8 cellular contexts compared by ENCODE assay signal in genomic region chr6:149942461-149942829, GRCh38. TPM values are rescaled to one million over a fixed set of nuclear protein-coding genes. Genes with fewer than 3 reads are reported as not detected.
DNase-seq lines count a peak whose midpoint lies in the region; ATAC-seq, FAIRE-seq and TF ChIP-seq lines count a peak whose summit lies in the region.

No MANE protein-coding gene starts in this region.

- H3K36me3 ChIP-seq in astrocyte (ENCODE audit: insufficient read depth, low read length) (no peaks in the 10 kb centered on the region), transverse colon (no peaks in the 10 kb centered on the region)

- peak overlapping the region; percentile 83 for H3K9ac ChIP-seq in astrocyte (ENCODE audit: low read length)

- peak overlapping the region; percentile 89 for H3K4me3 Mint-ChIP-seq in activated naive CD4-positive, alpha-beta T cell treated with anti-CD3 and anti-CD28 coated beads for 36 hours
- H3K4me3 Mint-ChIP-seq in astrocyte (ENCODE audit: unreplicated experiment): peak overlapping the region; percentile 92

- no peak overlapping the region for H3K27ac Mint-ChIP-seq in activated naive CD4-positive, alpha-beta T cell treated with anti-CD3 and anti-CD28 coated beads for 36 hours
- no peak overlapping the region for H3K27ac Mint-ChIP-seq in astrocyte (ENCODE audit: unreplicated experiment)

- no peak for FAIRE-seq in astrocyte (lab: Jason Lieb, UNC)

- no peak for TF ChIP-seq EP300 in transverse colon (IDR thresholded peaks at IDR 0.05; ENCODE audit: low read depth)

- peaks cover 10% of the 10 kb centered on the region for H3K4me1 ChIP-seq in astrocyte (ENCODE audit: insufficient read depth, low read length)
- peaks cover 13 to 29% (median 25%) of the 10 kb centered on the region in 4 donors for H3K4me1 ChIP-seq in transverse colon

- H3K9me3 Mint-ChIP-seq in activated naive CD4-positive, alpha-beta T cell treated with anti-CD3 and anti-CD28 coated beads for 36 hours: no peaks in the 10 kb centered on the region
- peaks cover 10% of the 10 kb centered on the region for H3K9me3 Mint-ChIP-seq in astrocyte (ENCODE audit: unreplicated experiment)

- in situ Hi-C loops in transverse colon (cut with MboI; ENCODE audit: low pct_ligation_motif_present in 1 of 4, low pct_unique_long_range_greater_than_20kb in 1 of 4, low sequenced_read_pairs in 3 of 4): loop anchor here in 2 of 4 donors (10.0 kb wide), 1 partner anchor 52 kb away; no protein-coding TSS in a partner anchor

- H3K27ac ChIP-seq in astrocyte (ENCODE audit: low read depth, low read length): peak overlapping the region; percentile 62
- H3K27ac ChIP-seq in transverse colon: no peak overlapping the region

- H3K4me3 ChIP-seq in astrocyte (ENCODE audit: insufficient read depth, low read depth, low read length) (peak overlapping the region; percentile 70), transverse colon (peak overlapping the region in 3 of 4 donors; percentile 33 to 57 (median 51))

- no peaks in the 10 kb centered on the region for H3K36me3 Mint-ChIP-seq in activated naive CD4-positive, alpha-beta T cell treated with anti-CD3 and anti-CD28 coated beads for 36 hours (ENCODE audit: low read depth)
- H3K36me3 Mint-ChIP-seq in astrocyte (ENCODE audit: low read depth, unreplicated experiment): peaks cover 2% of the 10 kb centered on the region

- TF ChIP-seq CTCF in astrocyte (IDR thresholded peaks at IDR 0.05; ENCODE audit: insufficient read depth, low read depth, low read length): no peak
- TF ChIP-seq CTCF in transverse colon (IDR thresholded peaks at IDR 0.05): no peak

- H3K4me2 ChIP-seq in astrocyte (ENCODE audit: low read length): peak overlapping the region; percentile 93

- WGBS in transverse colon (ENCODE audit: low coverage in 1 of 2), 2 donors: 20 to 21% methylated on average over 1 to 12 of the region's 13 CpGs

- H2AFZ ChIP-seq in astrocyte (ENCODE audit: low read depth, low read length): peak overlapping the region; percentile 97

- no peak for DNase-seq in activated naive CD4-positive, alpha-beta T cell treated with anti-CD3 and anti-CD28 coated beads for 36 hours
- DNase-seq in activated naive CD4-positive, alpha-beta T cell (lab: John Stamatoyannopoulos, UW): no peak
- DNase-seq in astrocyte (ENCODE audit: low read depth) (no peak), left lobe of liver (ENCODE audit: low spot score) (peak; percentile 31), transverse colon (no peak), T-helper 9 cell (no peak)
- DNase-seq in activated CD8-positive, alpha-beta memory T cell treated with anti-CD3 and anti-CD28 coated beads for 24 hours: no peak

- H3K9me3 ChIP-seq in astrocyte (ENCODE audit: insufficient read depth, low read depth, low read length) (no peaks in the 10 kb centered on the region), transverse colon (no peaks in the 10 kb centered on the region)

- intact Hi-C loops in activated naive CD4-positive, alpha-beta T cell treated with anti-CD3 and anti-CD28 coated beads for 36 hours (cut with micrococcal nuclease): loop anchor here (1.0 kb wide), 1 partner anchor 193 kb away; the partner anchor contains the start of gene PCMT1
- intact Hi-C loops in transverse colon (cut with DNase I; ENCODE audit: low total_unique reads): no loop called here

- H3K79me2 ChIP-seq in astrocyte (ENCODE audit: insufficient read depth, low read length): no peaks in the 10 kb centered on the region

- peaks cover 32% of the 10 kb centered on the region for H3K4me1 Mint-ChIP-seq in activated naive CD4-positive, alpha-beta T cell treated with anti-CD3 and anti-CD28 coated beads for 36 hours (ENCODE audit: low read depth)
- H3K4me1 Mint-ChIP-seq in astrocyte (ENCODE audit: low read depth, unreplicated experiment): peaks cover 4% of the 10 kb centered on the region

- no peak for TF ChIP-seq POLR2A in transverse colon (IDR thresholded peaks at IDR 0.05)

- CTCF ChIA-PET in activated naive CD4-positive, alpha-beta T cell treated with anti-CD3 and anti-CD28 coated beads for 36 hours (lab: Charles Lee): no interaction called here

- H3K27me3 ChIP-seq in astrocyte (ENCODE audit: insufficient read depth, low read length): peaks cover 35% of the 10 kb centered on the region
- peaks cover 66% of the 10 kb centered on the region for H3K27me3 ChIP-seq in transverse colon

- ATAC-seq in left lobe of liver: no peak
- no peak for ATAC-seq in GM18520 (IDR thresholded peaks at IDR 0.05; ENCODE audit: unreplicated experiment)

- peaks cover 42% of the 10 kb centered on the region for H3K27me3 Mint-ChIP-seq in activated naive CD4-positive, alpha-beta T cell treated with anti-CD3 and anti-CD28 coated beads for 36 hours (ENCODE audit: low read depth)
- peaks cover 66% of the 10 kb centered on the region for H3K27me3 Mint-ChIP-seq in astrocyte (ENCODE audit: low read depth, unreplicated experiment)

- peaks cover 4% of the 10 kb centered on the region for H4K20me1 ChIP-seq in astrocyte (ENCODE audit: insufficient read depth, low read length)

RNA-seq across cellular contexts. Expression of gene ULBP2, which starts 0.6 kb away (rescaled TPM):
- total RNA-seq in activated naive CD4-positive, alpha-beta T cell treated with anti-CD3 and anti-CD28 coated beads for 36 hours: 1 to 10 TPM in 1 of 2 experiments, under 1 TPM in 1; 0.69 to 1.4 TPM
- total RNA-seq in astrocyte (7.3 and 7.5 TPM in 2 replicates), left lobe of liver (0.18 TPM), transverse colon (not detected)

RNA-seq across cellular contexts. Expression of gene RAET1G, which starts 19.5 kb away (rescaled TPM):
- total RNA-seq in activated naive CD4-positive, alpha-beta T cell treated with anti-CD3 and anti-CD28 coated beads for 36 hours: not detected
- total RNA-seq in astrocyte (not detected in 2 replicates), left lobe of liver (not detected), transverse colon (not detected)

RNA-seq across cellular contexts. Expression of gene ULBP1, which starts 21.3 kb away (rescaled TPM):
- total RNA-seq in activated naive CD4-positive, alpha-beta T cell treated with anti-CD3 and anti-CD28 coated beads for 36 hours: 1 to 10 TPM; 2.6 to 2.8 TPM
- total RNA-seq in astrocyte: 7.4 and 8.8 TPM in 2 replicates
- total RNA-seq in left lobe of liver: 0.08 TPM
- total RNA-seq in transverse colon: not detected

RNA-seq across cellular contexts. Expression of gene RAET1E, which starts 44.5 kb away (rescaled TPM):
- total RNA-seq in activated naive CD4-positive, alpha-beta T cell treated with anti-CD3 and anti-CD28 coated beads for 36 hours: not detected
- not detected in 2 replicates for total RNA-seq in astrocyte
- not detected for total RNA-seq in left lobe of liver
- not detected for total RNA-seq in transverse colon
